8 cellular contexts compared by ENCODE assay signal in the genomic region with DNA sequence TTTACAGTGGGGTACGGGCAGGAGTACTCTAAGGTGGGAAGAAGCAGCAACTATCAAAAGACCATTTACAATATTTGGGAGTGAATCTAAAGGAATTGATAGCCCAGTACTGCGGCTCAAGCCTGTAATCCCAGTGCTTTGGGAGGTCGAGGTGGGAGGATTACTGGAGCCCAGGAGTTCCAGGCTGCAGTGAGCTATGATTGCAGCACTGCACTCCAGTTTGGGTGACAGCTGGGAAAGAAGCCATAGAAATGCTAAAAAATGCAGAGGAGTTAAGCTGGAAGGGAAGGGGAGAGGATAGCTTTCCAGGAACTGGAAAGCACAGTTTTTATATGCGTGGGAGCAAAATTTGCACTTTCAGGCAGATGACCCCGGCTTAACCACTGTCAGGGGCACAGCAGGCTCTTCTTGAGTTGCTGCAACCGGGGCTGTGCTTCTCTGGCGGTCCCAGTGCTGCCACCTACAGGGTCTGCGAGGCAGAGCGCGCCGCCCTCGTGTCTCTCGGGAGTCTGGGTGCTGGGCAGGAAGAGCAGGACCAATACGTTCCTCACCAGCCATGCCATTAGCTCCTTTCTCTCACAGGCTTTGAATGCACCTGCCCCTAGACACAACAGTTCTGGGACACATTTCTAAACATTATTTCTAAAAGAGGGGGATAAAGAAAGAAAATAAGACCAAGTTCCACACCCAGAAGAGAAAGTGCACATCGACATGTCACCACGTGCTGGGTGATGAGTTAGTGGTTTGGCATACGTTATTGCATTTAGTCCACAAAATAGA. TPM values are rescaled to one million over a fixed set of nuclear protein-coding genes. Genes with fewer than 3 reads are reported as not detected.
A peak's percentile ranks its signal among the peaks of the same experiment; 100 is the strongest.
DNase-seq lines count a peak whose midpoint lies in the region; ATAC-seq lines count a peak whose summit lies in the region.

No MANE protein-coding gene starts in this region.

- H3K27ac Mint-ChIP-seq in memory B cell: no peak overlapping the region

- peak; percentile 100 for ATAC-seq in GM19372 (IDR thresholded peaks at IDR 0.05; ENCODE audit: low read depth, unreplicated experiment)
- ATAC-seq in HG03442 (IDR thresholded peaks at IDR 0.05; ENCODE audit: unreplicated experiment): peak; percentile 99
- ATAC-seq in memory B cell (ENCODE audit: low read depth): peak; percentile 78

- H3K4me1 Mint-ChIP-seq in memory B cell: peaks cover 5% of the 10 kb centered on the region

- no peaks in the 10 kb centered on the region for H3K9me3 Mint-ChIP-seq in memory B cell

- H3K4me3 Mint-ChIP-seq in memory B cell: no peak overlapping the region

- DNase-seq in CD1c-positive myeloid dendritic cell (ENCODE audit: extremely low spot score): peak; percentile 68
- DNase-seq in NCI-H748 (lab: John Stamatoyannopoulos, UW; ENCODE audit: unreplicated experiment): peak; percentile 72
- DNase-seq in activated CD4-positive, alpha-beta T cell treated with anti-CD3 and anti-CD28 coated beads, Interleukin-2, amount 50 U/mL, for 48 hours: peak; percentile 81 to 83
- peak; percentile 86 for DNase-seq in dermis blood vessel endothelial cell
- DNase-seq in memory B cell (ENCODE audit: low spot score in 2 of 2): peak; percentile 66 to 74
- peak; percentile 53 for DNase-seq in stimulated activated CD8-positive, alpha-beta memory T cell treated with anti-CD3 and anti-CD28 coated beads, Interleukin-15, amount 100 ng/mL, for 1 hour (ENCODE audit: low read depth)

- no peaks in the 10 kb centered on the region for H3K36me3 Mint-ChIP-seq in memory B cell

- H3K27me3 Mint-ChIP-seq in memory B cell: peaks cover 19% of the 10 kb centered on the region

RNA-seq across cellular contexts. Expression of gene BMPER, which starts 10.1 kb away (rescaled TPM):
- total RNA-seq in dermis blood vessel endothelial cell: 0.70 and 1.0 TPM in 2 replicates

Comparison
In these comparisons a context has a peak if more than half of its experiments do, and no peak if none do; other contexts are left out.
1. Peak in every context shown above with its lines: DNase-seq and ATAC-seq.